ENCODE assay signal across 1 cellular context in the genomic region with DNA sequence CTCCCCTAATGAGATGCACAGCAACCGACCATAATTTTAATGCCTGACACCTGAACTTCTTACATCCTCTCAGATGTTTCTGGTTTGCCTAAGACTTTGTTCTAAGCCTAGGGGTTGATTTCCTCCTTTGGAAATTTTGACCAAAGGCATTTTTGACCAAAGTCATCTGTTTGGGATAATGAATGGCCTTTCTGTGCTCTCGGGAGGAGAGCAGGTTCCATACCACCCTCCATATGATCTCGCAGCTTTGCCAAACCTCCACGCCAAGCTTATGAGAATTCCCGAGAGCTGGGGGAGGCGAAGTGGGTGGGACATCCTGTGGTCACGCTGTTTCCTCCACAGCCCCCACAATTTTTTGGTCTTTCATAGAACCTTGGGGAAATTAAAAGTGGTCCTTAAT.
TF ChIP-seq lines count a peak whose summit lies in the region.

No MANE protein-coding gene starts in this region.

TF ChIP-seq in GM23338, 12 proteins besides CTCF, POLR2A, EP300 and RAD21:
- no peak for TF ChIP-seq STAT1 (IDR thresholded peaks at IDR 0.05; ENCODE audit: unreplicated experiment)
- no peak for TF ChIP-seq POLR2AphosphoS5 (IDR thresholded peaks at IDR 0.05; ENCODE audit: low read depth)
- no peak for TF ChIP-seq NANOG (IDR thresholded peaks at IDR 0.05; ENCODE audit: borderline replicate concordance)
- TF ChIP-seq, protein P1, sequence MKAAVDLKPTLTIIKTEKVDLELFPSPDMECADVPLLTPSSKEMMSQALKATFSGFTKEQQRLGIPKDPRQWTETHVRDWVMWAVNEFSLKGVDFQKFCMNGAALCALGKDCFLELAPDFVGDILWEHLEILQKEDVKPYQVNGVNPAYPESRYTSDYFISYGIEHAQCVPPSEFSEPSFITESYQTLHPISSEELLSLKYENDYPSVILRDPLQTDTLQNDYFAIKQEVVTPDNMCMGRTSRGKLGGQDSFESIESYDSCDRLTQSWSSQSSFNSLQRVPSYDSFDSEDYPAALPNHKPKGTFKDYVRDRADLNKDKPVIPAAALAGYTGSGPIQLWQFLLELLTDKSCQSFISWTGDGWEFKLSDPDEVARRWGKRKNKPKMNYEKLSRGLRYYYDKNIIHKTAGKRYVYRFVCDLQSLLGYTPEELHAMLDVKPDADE (IDR thresholded peaks at IDR 0.05) = no peak
- no peak for TF ChIP-seq EZH2phosphoT487 (IDR thresholded peaks at IDR 0.05; ENCODE audit: unreplicated experiment)
- no peak for TF ChIP-seq ZNF331 (CRISPR knock-in tag; IDR thresholded peaks at IDR 0.05; ENCODE audit: low read depth)
- no peak for TF ChIP-seq ZNF114 (CRISPR knock-in tag; IDR thresholded peaks at IDR 0.05)
- no peak for TF ChIP-seq JUNB (IDR thresholded peaks at IDR 0.05; ENCODE audit: unreplicated experiment)
- TF ChIP-seq, protein P2, sequence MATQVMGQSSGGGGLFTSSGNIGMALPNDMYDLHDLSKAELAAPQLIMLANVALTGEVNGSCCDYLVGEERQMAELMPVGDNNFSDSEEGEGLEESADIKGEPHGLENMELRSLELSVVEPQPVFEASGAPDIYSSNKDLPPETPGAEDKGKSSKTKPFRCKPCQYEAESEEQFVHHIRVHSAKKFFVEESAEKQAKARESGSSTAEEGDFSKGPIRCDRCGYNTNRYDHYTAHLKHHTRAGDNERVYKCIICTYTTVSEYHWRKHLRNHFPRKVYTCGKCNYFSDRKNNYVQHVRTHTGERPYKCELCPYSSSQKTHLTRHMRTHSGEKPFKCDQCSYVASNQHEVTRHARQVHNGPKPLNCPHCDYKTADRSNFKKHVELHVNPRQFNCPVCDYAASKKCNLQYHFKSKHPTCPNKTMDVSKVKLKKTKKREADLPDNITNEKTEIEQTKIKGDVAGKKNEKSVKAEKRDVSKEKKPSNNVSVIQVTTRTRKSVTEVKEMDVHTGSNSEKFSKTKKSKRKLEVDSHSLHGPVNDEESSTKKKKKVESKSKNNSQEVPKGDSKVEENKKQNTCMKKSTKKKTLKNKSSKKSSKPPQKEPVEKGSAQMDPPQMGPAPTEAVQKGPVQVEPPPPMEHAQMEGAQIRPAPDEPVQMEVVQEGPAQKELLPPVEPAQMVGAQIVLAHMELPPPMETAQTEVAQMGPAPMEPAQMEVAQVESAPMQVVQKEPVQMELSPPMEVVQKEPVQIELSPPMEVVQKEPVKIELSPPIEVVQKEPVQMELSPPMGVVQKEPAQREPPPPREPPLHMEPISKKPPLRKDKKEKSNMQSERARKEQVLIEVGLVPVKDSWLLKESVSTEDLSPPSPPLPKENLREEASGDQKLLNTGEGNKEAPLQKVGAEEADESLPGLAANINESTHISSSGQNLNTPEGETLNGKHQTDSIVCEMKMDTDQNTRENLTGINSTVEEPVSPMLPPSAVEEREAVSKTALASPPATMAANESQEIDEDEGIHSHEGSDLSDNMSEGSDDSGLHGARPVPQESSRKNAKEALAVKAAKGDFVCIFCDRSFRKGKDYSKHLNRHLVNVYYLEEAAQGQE (IDR thresholded peaks at IDR 0.05; ENCODE audit: unreplicated experiment) = no peak
- TF ChIP-seq EZH2 (IDR thresholded peaks at IDR 0.05; ENCODE audit: low read depth, unreplicated experiment) = no peak
- TF ChIP-seq, protein P3, sequence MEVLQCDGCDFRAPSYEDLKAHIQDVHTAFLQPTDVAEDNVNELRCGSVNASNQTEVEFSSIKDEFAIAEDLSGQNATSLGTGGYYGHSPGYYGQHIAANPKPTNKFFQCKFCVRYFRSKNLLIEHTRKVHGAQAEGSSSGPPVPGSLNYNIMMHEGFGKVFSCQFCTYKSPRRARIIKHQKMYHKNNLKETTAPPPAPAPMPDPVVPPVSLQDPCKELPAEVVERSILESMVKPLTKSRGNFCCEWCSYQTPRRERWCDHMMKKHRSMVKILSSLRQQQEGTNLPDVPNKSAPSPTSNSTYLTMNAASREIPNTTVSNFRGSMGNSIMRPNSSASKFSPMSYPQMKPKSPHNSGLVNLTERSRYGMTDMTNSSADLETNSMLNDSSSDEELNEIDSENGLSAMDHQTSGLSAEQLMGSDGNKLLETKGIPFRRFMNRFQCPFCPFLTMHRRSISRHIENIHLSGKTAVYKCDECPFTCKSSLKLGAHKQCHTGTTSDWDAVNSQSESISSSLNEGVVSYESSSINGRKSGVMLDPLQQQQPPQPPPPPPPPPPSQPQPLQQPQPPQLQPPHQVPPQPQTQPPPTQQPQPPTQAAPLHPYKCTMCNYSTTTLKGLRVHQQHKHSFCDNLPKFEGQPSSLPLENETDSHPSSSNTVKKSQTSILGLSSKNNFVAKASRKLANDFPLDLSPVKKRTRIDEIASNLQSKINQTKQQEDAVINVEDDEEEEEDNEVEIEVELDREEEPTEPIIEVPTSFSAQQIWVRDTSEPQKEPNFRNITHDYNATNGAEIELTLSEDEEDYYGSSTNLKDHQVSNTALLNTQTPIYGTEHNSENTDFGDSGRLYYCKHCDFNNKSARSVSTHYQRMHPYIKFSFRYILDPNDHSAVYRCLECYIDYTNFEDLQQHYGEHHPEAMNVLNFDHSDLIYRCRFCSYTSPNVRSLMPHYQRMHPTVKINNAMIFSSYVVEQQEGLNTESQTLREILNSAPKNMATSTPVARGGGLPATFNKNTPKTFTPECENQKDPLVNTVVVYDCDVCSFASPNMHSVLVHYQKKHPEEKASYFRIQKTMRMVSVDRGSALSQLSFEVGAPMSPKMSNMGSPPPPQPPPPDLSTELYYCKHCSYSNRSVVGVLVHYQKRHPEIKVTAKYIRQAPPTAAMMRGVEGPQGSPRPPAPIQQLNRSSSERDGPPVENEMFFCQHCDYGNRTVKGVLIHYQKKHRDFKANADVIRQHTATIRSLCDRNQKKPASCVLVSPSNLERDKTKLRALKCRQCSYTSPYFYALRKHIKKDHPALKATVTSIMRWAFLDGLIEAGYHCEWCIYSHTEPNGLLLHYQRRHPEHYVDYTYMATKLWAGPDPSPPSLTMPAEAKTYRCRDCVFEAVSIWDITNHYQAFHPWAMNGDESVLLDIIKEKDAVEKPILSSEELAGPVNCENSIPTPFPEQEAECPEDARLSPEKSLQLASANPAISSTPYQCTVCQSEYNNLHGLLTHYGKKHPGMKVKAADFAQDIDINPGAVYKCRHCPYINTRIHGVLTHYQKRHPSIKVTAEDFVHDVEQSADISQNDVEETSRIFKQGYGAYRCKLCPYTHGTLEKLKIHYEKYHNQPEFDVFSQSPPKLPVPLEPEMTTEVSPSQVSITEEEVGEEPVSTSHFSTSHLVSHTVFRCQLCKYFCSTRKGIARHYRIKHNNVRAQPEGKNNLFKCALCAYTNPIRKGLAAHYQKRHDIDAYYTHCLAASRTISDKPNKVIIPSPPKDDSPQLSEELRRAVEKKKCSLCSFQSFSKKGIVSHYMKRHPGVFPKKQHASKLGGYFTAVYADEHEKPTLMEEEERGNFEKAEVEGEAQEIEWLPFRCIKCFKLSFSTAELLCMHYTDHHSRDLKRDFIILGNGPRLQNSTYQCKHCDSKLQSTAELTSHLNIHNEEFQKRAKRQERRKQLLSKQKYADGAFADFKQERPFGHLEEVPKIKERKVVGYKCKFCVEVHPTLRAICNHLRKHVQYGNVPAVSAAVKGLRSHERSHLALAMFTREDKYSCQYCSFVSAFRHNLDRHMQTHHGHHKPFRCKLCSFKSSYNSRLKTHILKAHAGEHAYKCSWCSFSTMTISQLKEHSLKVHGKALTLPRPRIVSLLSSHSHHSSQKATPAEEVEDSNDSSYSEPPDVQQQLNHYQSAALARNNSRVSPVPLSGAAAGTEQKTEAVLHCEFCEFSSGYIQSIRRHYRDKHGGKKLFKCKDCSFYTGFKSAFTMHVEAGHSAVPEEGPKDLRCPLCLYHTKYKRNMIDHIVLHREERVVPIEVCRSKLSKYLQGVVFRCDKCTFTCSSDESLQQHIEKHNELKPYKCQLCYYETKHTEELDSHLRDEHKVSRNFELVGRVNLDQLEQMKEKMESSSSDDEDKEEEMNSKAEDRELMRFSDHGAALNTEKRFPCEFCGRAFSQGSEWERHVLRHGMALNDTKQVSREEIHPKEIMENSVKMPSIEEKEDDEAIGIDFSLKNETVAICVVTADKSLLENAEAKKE (CRISPR knock-in tag; IDR thresholded peaks at IDR 0.05) = no peak
- TF ChIP-seq CREB1 (CRISPR knock-in tag; IDR thresholded peaks at IDR 0.05; ENCODE audit: low read depth) = no peak
TF ChIP-seq in GM23338: peak in this region for 0.
